Comparison of ENCODE assay signal across 12 cellular contexts in genomic region chr19:40607311-40607871, GRCh38. TPM values are rescaled to one million over a fixed set of nuclear protein-coding genes. Genes with fewer than 3 reads are reported as not detected.
DNase-seq lines count a peak whose midpoint lies in the region; ATAC-seq and TF ChIP-seq lines count a peak whose summit lies in the region.
"Had no signal": no experiment of that assay in that cellular context is flagged by ENCODE, and none has a peak within 500 bp of the region (broad histone marks: within the 10 kb centered on the region; RNA-seq: fewer than 3 reads in every experiment).

No MANE protein-coding gene starts in this region.

- H3K27ac Mint-ChIP-seq in natural killer cell treated with Interleukin-12 subunit alpha and Interleukin-12 subunit beta and Interleukin-15 and Interleukin-18, amount 100 ng/mL, for 72 hours: peak overlapping the region in 1 of 2 donors; percentile 46
- peak overlapping the region in 1 of 2 donors; percentile 69 for H3K27ac Mint-ChIP-seq in natural killer cell
- no peak overlapping the region for H3K27ac Mint-ChIP-seq in activated naive CD8-positive, alpha-beta T cell treated with anti-CD3 and anti-CD28 coated beads, Interleukin-2, amount 50 U/mL, for 24 hours
- peak overlapping the region; percentile 40 for H3K27ac Mint-ChIP-seq in type B pancreatic cell

- H3K4me3 Mint-ChIP-seq in natural killer cell treated with Interleukin-12 subunit alpha and Interleukin-12 subunit beta and Interleukin-15 and Interleukin-18, amount 100 ng/mL, for 72 hours: peak overlapping the region; percentile 94
- no peak overlapping the region for H3K4me3 Mint-ChIP-seq in natural killer cell
- peak overlapping the region; percentile 24 for H3K4me3 Mint-ChIP-seq in activated naive CD8-positive, alpha-beta T cell treated with anti-CD3 and anti-CD28 coated beads, Interleukin-2, amount 50 U/mL, for 24 hours
- H3K4me3 Mint-ChIP-seq in type B pancreatic cell: peak overlapping the region; percentile 59

- H2BK120ac ChIP-seq in mesendoderm (ENCODE audit: low read depth, low read length): no peak overlapping the region

- H3K9me3 ChIP-seq in lower lobe of right lung: no peaks in the 10 kb centered on the region
- H3K9me3 ChIP-seq: BLaER1 treated with 17β-estradiol and CSF1 and Interleukin-3, amounts not matched to agents 10 nM and 100 nM; left lung had no signal

- no peaks in the 10 kb centered on the region for H3K27me3 Mint-ChIP-seq in natural killer cell treated with Interleukin-12 subunit alpha and Interleukin-12 subunit beta and Interleukin-15 and Interleukin-18, amount 100 ng/mL, for 72 hours
- H3K27me3 Mint-ChIP-seq in natural killer cell (ENCODE audit: low read depth in 2 of 2) (peaks cover 0 to 13% of the 10 kb centered on the region in 2 donors), type B pancreatic cell (peaks cover 68% of the 10 kb centered on the region)
- H3K27me3 Mint-ChIP-seq in activated naive CD8-positive, alpha-beta T cell treated with anti-CD3 and anti-CD28 coated beads, Interleukin-2, amount 50 U/mL, for 24 hours: peaks cover 8% of the 10 kb centered on the region

- ATAC-seq in natural killer cell treated with Interleukin-12 subunit alpha and Interleukin-12 subunit beta and Interleukin-15 and Interleukin-18, amount 100 ng/mL, for 72 hours: no peak
- ATAC-seq in natural killer cell: no peak
- no peak for ATAC-seq in activated naive CD8-positive, alpha-beta T cell treated with anti-CD3 and anti-CD28 coated beads, Interleukin-2, amount 50 U/mL, for 24 hours
- no peak for ATAC-seq in lower lobe of right lung
- no peak for ATAC-seq in GM18868 (IDR thresholded peaks at IDR 0.05; ENCODE audit: unreplicated experiment)
- ATAC-seq: foreskin keratinocyte, left lung had no signal

- H3K36me3 ChIP-seq in mesendoderm (ENCODE audit: control insufficient read depth, insufficient read depth, low read length): no peaks in the 10 kb centered on the region
- no peaks in the 10 kb centered on the region for H3K36me3 ChIP-seq in lower lobe of right lung
- H3K36me3 ChIP-seq: BLaER1 treated with 17β-estradiol and CSF1 and Interleukin-3, amounts not matched to agents 10 nM and 100 nM; left lung had no signal

- peaks cover 10% of the 10 kb centered on the region for H3K4me1 ChIP-seq in mesendoderm (ENCODE audit: control insufficient read depth, low read depth, low read length)
- H3K4me1 ChIP-seq in lower lobe of right lung: peaks cover 66% of the 10 kb centered on the region

- no peak overlapping the region for H2BK15ac ChIP-seq in mesendoderm (replicated peaks; ENCODE audit: low read depth)

- H4K8ac ChIP-seq in mesendoderm (ENCODE audit: low read depth, low read length): no peak overlapping the region

- H3K4me3 ChIP-seq in mesendoderm (ENCODE audit: low read length): no peak overlapping the region
- H3K4me3 ChIP-seq in lower lobe of right lung: no peak overlapping the region
- H3K4me3 ChIP-seq: left lung had no signal

- no peaks in the 10 kb centered on the region for H3K27me3 ChIP-seq in mesendoderm (ENCODE audit: insufficient read depth, low read length, poor library complexity)
- peaks cover 11% of the 10 kb centered on the region for H3K27me3 ChIP-seq in lower lobe of right lung (ENCODE audit: low read depth)
- H3K27me3 ChIP-seq: BLaER1 treated with 17β-estradiol and CSF1 and Interleukin-3, amounts not matched to agents 10 nM and 100 nM; foreskin keratinocyte had no signal

- peaks cover 48 to 54% of the 10 kb centered on the region in 2 donors for H3K4me1 Mint-ChIP-seq in natural killer cell treated with Interleukin-12 subunit alpha and Interleukin-12 subunit beta and Interleukin-15 and Interleukin-18, amount 100 ng/mL, for 72 hours (ENCODE audit: low read depth in 2 of 2)
- H3K4me1 Mint-ChIP-seq in natural killer cell (peaks cover 52 to 76% of the 10 kb centered on the region in 2 donors), type B pancreatic cell (ENCODE audit: unreplicated experiment) (peaks cover 30% of the 10 kb centered on the region)
- peaks cover 68% of the 10 kb centered on the region for H3K4me1 Mint-ChIP-seq in activated naive CD8-positive, alpha-beta T cell treated with anti-CD3 and anti-CD28 coated beads, Interleukin-2, amount 50 U/mL, for 24 hours

- intact Hi-C loops in natural killer cell (cut with micrococcal nuclease): loop anchor here (10.0 kb wide), 1 partner anchor 937 kb away; no protein-coding TSS in a partner anchor
- intact Hi-C loops in lower lobe of right lung (cut with DNase I): loop anchor here (10.0 kb wide), 1 partner anchor 63 kb away; no protein-coding TSS in a partner anchor

- no peaks in the 10 kb centered on the region for H3K79me2 ChIP-seq in mesendoderm (ENCODE audit: control insufficient read depth, insufficient read depth, low read length)

- H3K56ac ChIP-seq in mesendoderm (ENCODE audit: low read length): peak overlapping the region; percentile 32

- H3K79me1 ChIP-seq in mesendoderm (ENCODE audit: low read length): no peaks in the 10 kb centered on the region

- no peak overlapping the region for H4K5ac ChIP-seq in mesendoderm (ENCODE audit: low read length)

- peak overlapping the region; percentile 11 for H3K4ac ChIP-seq in mesendoderm (ENCODE audit: low read depth, low read length)

- WGBS in mesendoderm (ENCODE audit: extremely low coverage, insufficient coverage, low lambda C conversion rate): no CpG with 5 or more reads among the region's 26 CpGs

- H3K9me3 Mint-ChIP-seq in natural killer cell treated with Interleukin-12 subunit alpha and Interleukin-12 subunit beta and Interleukin-15 and Interleukin-18, amount 100 ng/mL, for 72 hours: no peaks in the 10 kb centered on the region
- H3K9me3 Mint-ChIP-seq in natural killer cell (no peaks in the 10 kb centered on the region), type B pancreatic cell (peaks cover 4% of the 10 kb centered on the region)
- no peaks in the 10 kb centered on the region for H3K9me3 Mint-ChIP-seq in activated naive CD8-positive, alpha-beta T cell treated with anti-CD3 and anti-CD28 coated beads, Interleukin-2, amount 50 U/mL, for 24 hours

- no peak overlapping the region for H3K4me2 ChIP-seq in mesendoderm (ENCODE audit: low read length)

- H2AK5ac ChIP-seq in mesendoderm (ENCODE audit: low read length): peak overlapping the region; percentile 45

- no peak for TF ChIP-seq CTCF in natural killer cell (IDR thresholded peaks at IDR 0.05)
- no peak for TF ChIP-seq CTCF in type B pancreatic cell (conservative IDR thresholded peaks at IDR 0.05)
- no peak for TF ChIP-seq CTCF in lower lobe of right lung (IDR thresholded peaks at IDR 0.05)

- DNase-seq in natural killer cell treated with Interleukin-12 subunit alpha and Interleukin-12 subunit beta and Interleukin-15 and Interleukin-18, amount 100 ng/mL, for 72 hours (ENCODE audit: low spot score): no peak
- DNase-seq in natural killer cell: no peak
- no peak for DNase-seq in activated naive CD8-positive, alpha-beta T cell treated with anti-CD3 and anti-CD28 coated beads, Interleukin-2, amount 50 U/mL, for 24 hours
- no peak for DNase-seq in mesendoderm
- no peak for DNase-seq in type B pancreatic cell (ENCODE audit: extremely low spot score, unreplicated experiment)
- DNase-seq in lower lobe of right lung: no peak
- no peak for DNase-seq in DMS53 treated with DMSO at 0.1 percent for 48 hours (lab: John Stamatoyannopoulos, UW; ENCODE audit: unreplicated experiment)
- DNase-seq: foreskin keratinocyte, NCI-H146 had no signal

- H2BK5ac ChIP-seq in mesendoderm (ENCODE audit: low read length): no peak overlapping the region

- H3K36me3 Mint-ChIP-seq in natural killer cell treated with Interleukin-12 subunit alpha and Interleukin-12 subunit beta and Interleukin-15 and Interleukin-18, amount 100 ng/mL, for 72 hours: no peaks in the 10 kb centered on the region
- H3K36me3 Mint-ChIP-seq in natural killer cell (no peaks in the 10 kb centered on the region), type B pancreatic cell (peaks cover 7% of the 10 kb centered on the region)
- no peaks in the 10 kb centered on the region for H3K36me3 Mint-ChIP-seq in activated naive CD8-positive, alpha-beta T cell treated with anti-CD3 and anti-CD28 coated beads, Interleukin-2, amount 50 U/mL, for 24 hours (ENCODE audit: low read depth)

- H3K9ac ChIP-seq in mesendoderm (ENCODE audit: low read length): no peak overlapping the region

- H3K27ac ChIP-seq in mesendoderm (ENCODE audit: low read depth, low read length) (no peak overlapping the region), lower lobe of right lung (no peak overlapping the region)
- H3K27ac ChIP-seq: BLaER1 treated with 17β-estradiol and CSF1 and Interleukin-3, amounts not matched to agents 10 nM and 100 nM; foreskin keratinocyte; left lung had no signal

- no peak overlapping the region for H3K18ac ChIP-seq in mesendoderm (ENCODE audit: low read length)

- H3K23ac ChIP-seq in mesendoderm (ENCODE audit: low read length): no peak overlapping the region

RNA-seq across cellular contexts. Expression of gene LTBP4, which starts 6.2 kb away (rescaled TPM):
- 10 to 100 TPM; 28.1 to 59.0 TPM for total RNA-seq in natural killer cell treated with Interleukin-12 subunit alpha and Interleukin-12 subunit beta and Interleukin-15 and Interleukin-18, amount 100 ng/mL, for 72 hours
- total RNA-seq in natural killer cell (100 to 1,000 TPM; 153 to 182 (median 157) TPM), type B pancreatic cell (ENCODE audit: low replicate concordance) (31.8 and 145 TPM in 2 replicates), lower lobe of right lung (316 TPM)
- 28.7 TPM for polyA plus RNA-seq in mesendoderm (2013, experiment 1 of 2)
- 28.9 TPM for polyA plus RNA-seq in mesendoderm (2013, experiment 2 of 2)

RNA-seq across cellular contexts. Expression of gene SHKBP1, which starts 30.7 kb away (rescaled TPM):
- 100 to 1,000 TPM; 131 to 149 TPM for total RNA-seq in natural killer cell treated with Interleukin-12 subunit alpha and Interleukin-12 subunit beta and Interleukin-15 and Interleukin-18, amount 100 ng/mL, for 72 hours
- total RNA-seq in natural killer cell (100 to 1,000 TPM; 209 to 224 (median 209) TPM), type B pancreatic cell (ENCODE audit: low replicate concordance) (54.6 and 55.4 TPM in 2 replicates), lower lobe of right lung (91.2 TPM)
- polyA plus RNA-seq in mesendoderm (2013, experiment 1 of 2): 52.1 TPM
- polyA plus RNA-seq in mesendoderm (2013, experiment 2 of 2): 49.6 TPM
